Comparison of ENCODE assay signal across 8 cellular contexts in the genomic region with DNA sequence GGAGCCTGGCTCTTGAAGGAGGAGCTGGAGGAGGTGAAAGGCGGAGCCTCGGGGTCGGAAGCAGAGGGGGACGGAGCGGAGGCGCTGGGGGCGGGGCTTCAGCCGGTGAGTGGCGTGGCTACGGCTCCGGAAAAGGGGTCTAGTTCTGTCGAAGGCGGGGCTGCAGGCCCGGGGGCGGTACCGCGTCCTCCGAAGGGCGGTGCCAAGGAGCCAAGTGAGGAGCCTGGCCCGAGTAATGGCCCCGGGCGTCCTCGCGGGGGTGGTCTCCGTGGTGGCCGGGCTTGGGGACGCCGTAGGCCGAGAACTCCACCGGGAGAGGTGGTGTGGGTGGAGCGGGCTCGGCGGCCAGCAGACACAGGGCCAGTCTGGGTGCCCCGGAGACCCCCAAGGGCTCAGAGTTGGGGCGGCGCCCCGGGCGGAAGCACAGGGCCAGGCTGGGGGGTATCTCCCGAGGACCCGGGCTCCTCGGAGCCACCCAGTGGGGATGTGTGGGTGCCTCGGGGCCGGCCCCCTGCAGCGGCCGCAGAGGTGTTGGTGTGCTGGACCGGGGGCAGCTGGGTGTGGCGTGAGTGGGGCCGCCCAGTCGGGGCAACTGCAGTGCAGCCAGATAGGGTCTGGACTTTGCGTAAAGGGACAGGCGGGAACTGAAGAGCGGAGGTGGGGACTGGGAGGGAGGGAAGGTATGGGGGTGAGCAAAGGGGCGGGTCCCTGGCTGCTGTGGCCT.
DNase-seq lines count a peak whose midpoint lies in the region; ATAC-seq and TF ChIP-seq lines count a peak whose summit lies in the region.

No MANE protein-coding gene starts in this region.

- H3K9ac ChIP-seq in duodenal mucosa (ENCODE audit: low read depth in 1 of 2, low read length in 2 of 2): peak overlapping the region; percentile 79 to 94

- H3K4me3 ChIP-seq in duodenal mucosa (ENCODE audit: low read depth in 1 of 2, low read length in 2 of 2): peak overlapping the region; percentile 82 to 84

- H3K9me3 ChIP-seq in duodenal mucosa (ENCODE audit: control insufficient read depth in 1 of 2, low read length in 2 of 2): no peaks in the 10 kb centered on the region

- no peak for TF ChIP-seq CTCF in C4-2B (conservative IDR thresholded peaks at IDR 0.05)

- H3K27me3 ChIP-seq in duodenal mucosa (ENCODE audit: control insufficient read depth in 1 of 2, insufficient read depth in 2 of 2, low read length in 2 of 2): no peaks in the 10 kb centered on the region

- H3K36me3 ChIP-seq in duodenal mucosa (ENCODE audit: control insufficient read depth in 1 of 2, insufficient read depth in 2 of 2, low read length in 2 of 2): peaks cover 0 to 17% of the 10 kb centered on the region in 2 donors

- H3K4me1 ChIP-seq in duodenal mucosa (ENCODE audit: control insufficient read depth in 1 of 2, insufficient read depth in 2 of 2, low read length in 2 of 2): peaks cover 56 to 67% of the 10 kb centered on the region in 2 donors

- peak; percentile 69 for ATAC-seq in GM19395 (IDR thresholded peaks at IDR 0.05; ENCODE audit: unreplicated experiment)
- ATAC-seq in HG03565 (IDR thresholded peaks at IDR 0.05; ENCODE audit: unreplicated experiment): peak; percentile 53

- DNase-seq in NCI-H774 (lab: John Stamatoyannopoulos, UW) (peak; percentile 99), medulla oblongata (ENCODE audit: extremely low spot score) (peak; percentile 99)
- peak; percentile 100 for DNase-seq in activated CD4-positive, alpha-beta T cell treated with anti-CD3 and anti-CD28 coated beads, Interleukin-2, amount 50 U/mL, for 48 hours
- DNase-seq in stimulated activated CD4-positive, alpha-beta T cell treated with anti-CD3 and anti-CD28 coated beads, TNF-alpha, amount 100 ng/mL, for 4 hours (ENCODE audit: low read depth in 3 of 3): peak; percentile 99 to 100 (median 100)

- peak overlapping the region; percentile 86 for H3K27ac ChIP-seq in C4-2B
- H3K27ac ChIP-seq in duodenal mucosa (ENCODE audit: low read depth, low read length): peak overlapping the region; percentile 99

Comparison
In these comparisons a context has a peak if more than half of its experiments do, and no peak if none do; other contexts are left out.
1. Peak in every context shown above with its lines: DNase-seq, ATAC-seq, H3K4me3 ChIP-seq and H3K27ac ChIP-seq.